Comparison of ENCODE assay signal across 1 cellular context in the genomic region with DNA sequence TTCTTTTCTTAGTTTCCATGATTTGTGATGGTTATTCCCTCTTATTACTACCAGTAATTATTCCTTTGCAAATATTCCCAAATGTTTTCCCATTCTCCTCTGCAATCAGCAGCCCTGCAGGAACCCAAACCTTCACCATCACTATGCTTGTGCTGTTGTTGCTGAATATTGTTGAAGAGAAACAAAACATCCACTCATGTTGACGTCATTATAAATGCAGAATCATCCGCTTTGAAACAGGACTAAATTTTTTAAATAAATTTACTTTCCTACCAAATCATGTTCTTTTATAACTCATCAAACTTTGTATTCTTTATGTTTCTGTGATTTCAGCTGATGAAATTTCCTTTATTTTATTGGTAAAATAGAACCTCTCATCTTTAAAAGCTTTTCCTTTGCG.
TF ChIP-seq lines count a peak whose summit lies in the region.

No MANE protein-coding gene starts in this region.

TF ChIP-seq in HEK293, 187 proteins besides CTCF, POLR2A, EP300 and RAD21:
- TF ChIP-seq, protein P1, sequence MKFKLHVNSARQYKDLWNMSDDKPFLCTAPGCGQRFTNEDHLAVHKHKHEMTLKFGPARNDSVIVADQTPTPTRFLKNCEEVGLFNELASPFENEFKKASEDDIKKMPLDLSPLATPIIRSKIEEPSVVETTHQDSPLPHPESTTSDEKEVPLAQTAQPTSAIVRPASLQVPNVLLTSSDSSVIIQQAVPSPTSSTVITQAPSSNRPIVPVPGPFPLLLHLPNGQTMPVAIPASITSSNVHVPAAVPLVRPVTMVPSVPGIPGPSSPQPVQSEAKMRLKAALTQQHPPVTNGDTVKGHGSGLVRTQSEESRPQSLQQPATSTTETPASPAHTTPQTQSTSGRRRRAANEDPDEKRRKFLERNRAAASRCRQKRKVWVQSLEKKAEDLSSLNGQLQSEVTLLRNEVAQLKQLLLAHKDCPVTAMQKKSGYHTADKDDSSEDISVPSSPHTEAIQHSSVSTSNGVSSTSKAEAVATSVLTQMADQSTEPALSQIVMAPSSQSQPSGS (tag by site-specific recombination; IDR thresholded peaks at IDR 0.05; ENCODE audit: low read depth): peak; percentile 68
- no peak for TF ChIP-seq GLI4 (tag by site-specific recombination; IDR thresholded peaks at IDR 0.05)
